ENCODE assay signal across 8 cellular contexts in genomic region chr12:105235299-105235746, GRCh38. TPM values are rescaled to one million over a fixed set of nuclear protein-coding genes. Genes with fewer than 3 reads are reported as not detected.
A peak's percentile ranks its signal among the peaks of the same experiment; 100 is the strongest.
DNase-seq lines count a peak whose midpoint lies in the region; ATAC-seq and TF ChIP-seq lines count a peak whose summit lies in the region.

No MANE protein-coding gene starts in this region.

- ATAC-seq in left lung = peak; percentile 2
- ATAC-seq in HG03469 (IDR thresholded peaks at IDR 0.05; ENCODE audit: unreplicated experiment) = no peak

- peaks cover 0 to 14% of the 10 kb centered on the region in 2 donors for H3K4me1 ChIP-seq in breast epithelium
- peaks cover 19 to 46% of the 10 kb centered on the region in 2 donors for H3K4me1 ChIP-seq in left lung
- peaks cover 9% of the 10 kb centered on the region for H3K4me1 ChIP-seq in thymus (ENCODE audit: control insufficient read depth, insufficient read depth, low read length)

- no peaks in the 10 kb centered on the region for H3K27me3 ChIP-seq in breast epithelium
- no peaks in the 10 kb centered on the region for H3K27me3 ChIP-seq in left lung
- H3K27me3 ChIP-seq in thymus (ENCODE audit: control insufficient read depth, insufficient read depth) = no peaks in the 10 kb centered on the region

- H3K4me3 ChIP-seq in breast epithelium (peak overlapping the region; percentile 87 to 97 (median 91)), left lung (peak overlapping the region; percentile 57 to 82), thymus (ENCODE audit: low read length) (peak overlapping the region; percentile 99)

- peak overlapping the region; percentile 90 for H3K4me3 Mint-ChIP-seq in activated naive CD4-positive, alpha-beta T cell treated with anti-CD3 and anti-CD28 coated beads, Interleukin-2, amount 10 ng/mL, durations not matched to agents 7 days and 5 days

- 3% methylated on average over 12 of the region's 12 CpGs for WGBS in thymus

- H3K27ac Mint-ChIP-seq in activated naive CD4-positive, alpha-beta T cell treated with anti-CD3 and anti-CD28 coated beads, Interleukin-2, amount 10 ng/mL, durations not matched to agents 7 days and 5 days = peak overlapping the region; percentile 88

- TF ChIP-seq POLR2A in breast epithelium (IDR thresholded peaks at IDR 0.05) = no peak

- peaks cover 16% of the 10 kb centered on the region for H3K36me3 Mint-ChIP-seq in activated naive CD4-positive, alpha-beta T cell treated with anti-CD3 and anti-CD28 coated beads, Interleukin-2, amount 10 ng/mL, durations not matched to agents 7 days and 5 days

- CTCF ChIA-PET in activated naive CD4-positive, alpha-beta T cell treated with anti-CD3 and anti-CD28 coated beads, Interleukin-2, amount 10 ng/mL, durations not matched to agents 7 days and 5 days (lab: Charles Lee) = interaction anchor here (0.9 to 1.4 kb wide), 3 partner anchors 9 to 69 kb away, joined by 4 to 5 read pairs (median 4); no protein-coding TSS in a partner anchor

- H3K9me3 ChIP-seq in breast epithelium (no peaks in the 10 kb centered on the region), left lung (no peaks in the 10 kb centered on the region), thymus (ENCODE audit: control insufficient read depth) (no peaks in the 10 kb centered on the region)

- intact Hi-C loops in breast epithelium (cut with DNase I; ENCODE audit: low total_unique reads) = no loop called here
- intact Hi-C loops in left lung (cut with DNase I) = no loop called here

- H3K27ac ChIP-seq in breast epithelium = peak overlapping the region; percentile 95 to 96
- peak overlapping the region; percentile 97 for H3K27ac ChIP-seq in left lung
- H3K27ac ChIP-seq in thymus (ENCODE audit: low read depth) = peak overlapping the region; percentile 97

- H3K36me3 ChIP-seq in breast epithelium (no peaks in the 10 kb centered on the region), left lung (no peaks in the 10 kb centered on the region), thymus (ENCODE audit: control insufficient read depth, insufficient read depth) (peaks cover 4% of the 10 kb centered on the region)

- no peaks in the 10 kb centered on the region for H3K9me3 Mint-ChIP-seq in activated naive CD4-positive, alpha-beta T cell treated with anti-CD3 and anti-CD28 coated beads, Interleukin-2, amount 10 ng/mL, durations not matched to agents 7 days and 5 days

- peaks cover 7% of the 10 kb centered on the region for H3K27me3 Mint-ChIP-seq in activated naive CD4-positive, alpha-beta T cell treated with anti-CD3 and anti-CD28 coated beads, Interleukin-2, amount 10 ng/mL, durations not matched to agents 7 days and 5 days

- TF ChIP-seq CTCF in breast epithelium (IDR thresholded peaks at IDR 0.05) (no peak), left lung (IDR thresholded peaks at IDR 0.05) (no peak)

- H3K4me1 Mint-ChIP-seq in activated naive CD4-positive, alpha-beta T cell treated with anti-CD3 and anti-CD28 coated beads, Interleukin-2, amount 10 ng/mL, durations not matched to agents 7 days and 5 days = peaks cover 38% of the 10 kb centered on the region

- DNase-seq in activated naive CD4-positive, alpha-beta T cell treated with anti-CD3 and anti-CD28 coated beads, Interleukin-2, amount 10 ng/mL, durations not matched to agents 7 days and 5 days = no peak
- no peak for DNase-seq in activated naive CD4-positive, alpha-beta T cell treated with Interleukin-2 at 50 U/mL for 16 hours
- DNase-seq in NCI-H2029 (lab: John Stamatoyannopoulos, UW) (peak; percentile 20), breast epithelium (ENCODE audit: low spot score in 2 of 2) (no peak), left lung (no peak), GF-D8 (lab: John Stamatoyannopoulos, UW) (no peak)

RNA-seq across cellular contexts. Expression of gene APPL2, which starts 0.7 kb away (rescaled TPM):
- 100 to 1,000 TPM in 1 of 3 donors, 10 to 100 TPM in 2; 73.0 to 130 (median 89.1) TPM for total RNA-seq in breast epithelium
- 10 to 100 TPM; 27.8 to 36.9 TPM for total RNA-seq in left lung
- polyA plus RNA-seq in thymus = 32.0 TPM
